In the genomic region with DNA sequence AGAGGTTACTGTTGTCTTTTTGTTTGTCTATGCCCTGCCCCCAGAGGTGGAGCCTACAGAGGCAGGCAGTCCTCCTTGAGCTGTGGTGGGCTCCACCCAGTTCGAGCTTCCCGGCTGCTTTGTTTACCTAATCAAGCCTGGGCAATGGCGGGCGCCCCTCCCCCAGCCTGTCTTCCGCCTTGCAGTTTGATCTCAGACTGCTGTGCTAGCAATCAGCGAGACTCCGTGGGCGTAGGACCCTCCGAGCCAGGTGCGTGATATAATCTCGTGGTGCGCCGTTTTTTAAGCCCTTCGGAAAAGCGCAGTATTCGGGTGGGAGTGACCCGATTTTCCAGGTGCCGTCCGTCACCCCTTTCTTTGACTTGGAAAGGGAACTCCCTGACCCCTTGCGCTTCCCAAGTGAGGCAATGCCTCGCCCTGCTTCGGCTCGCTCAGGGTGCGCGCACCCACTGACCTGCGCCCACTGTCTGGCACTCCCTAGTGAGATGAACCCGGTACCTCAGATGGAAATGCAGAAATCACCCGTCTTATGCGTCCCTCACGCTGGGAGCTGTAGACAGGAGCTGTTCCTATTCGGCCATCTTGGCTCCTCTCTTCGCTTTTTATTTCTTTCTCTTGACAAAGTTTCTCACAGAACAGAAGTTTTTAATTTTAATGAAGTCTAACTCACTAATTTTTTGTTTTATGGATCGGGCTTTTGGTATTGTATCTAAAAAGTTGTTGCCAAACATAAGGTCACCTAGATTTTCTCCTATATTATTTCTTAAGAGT, we compare ENCODE assay signal across 9 cellular contexts. TPM values are rescaled to one million over a fixed set of nuclear protein-coding genes. Genes with fewer than 3 reads are reported as not detected.
"Had no signal": no experiment of that assay in that cellular context is flagged by ENCODE, and none has a peak within 500 bp of the region (broad histone marks: within the 10 kb centered on the region; RNA-seq: fewer than 3 reads in every experiment).

No MANE protein-coding gene starts in this region.

RNA-seq across cellular contexts. Expression of a gene that starts 38.0 kb away (rescaled TPM):
- total RNA-seq: activated CD4-positive, alpha-beta memory T cell treated with anti-CD3 and anti-CD28 coated beads, Interleukin-2, amount 10 ng/mL, durations not matched to agents 7 days and 5 days; activated CD4-positive, alpha-beta T cell treated with anti-CD3 and anti-CD28 coated beads for 36 hours; ascending aorta; cardiac septum; colonic mucosa; gastroesophageal sphincter; left cardiac atrium; right lobe of liver; tibial nerve had no signal
